Comparison of ENCODE assay signal across 26 cellular contexts in genomic region chr6:44740566-44741120, GRCh38.
"Had no signal": no experiment of that assay in that cellular context is flagged by ENCODE, and none has a peak within 500 bp of the region (broad histone marks: within the 10 kb centered on the region; RNA-seq: fewer than 3 reads in every experiment).

No MANE protein-coding gene starts in this region.

- H3K4me1 ChIP-seq: foreskin keratinocyte, lower lobe of right lung, right atrium auricular region, spleen had no signal

- H3K9me3 ChIP-seq: heart left ventricle, lower lobe of right lung, thoracic aorta had no signal

- ATAC-seq: activated naive CD4-positive, alpha-beta T cell treated with anti-CD3 and anti-CD28 coated beads, Interleukin-2, amount 50 U/mL, for 72 hours; foreskin keratinocyte; heart left ventricle; left lobe of liver; lower lobe of right lung; T-helper 17 cell had no signal

- FAIRE-seq: endothelial cell of umbilical vein, urothelium cell line had no signal

- H3K27me3 Mint-ChIP-seq: activated CD4-positive, alpha-beta memory T cell treated with anti-CD3 and anti-CD28 coated beads, Interleukin-2, amount 10 ng/mL, durations not matched to agents 7 days and 5 days had no signal

- H3K9me3 Mint-ChIP-seq: activated naive CD4-positive, alpha-beta T cell treated with anti-CD3 and anti-CD28 coated beads, Interleukin-2, amount 50 U/mL, for 72 hours had no signal

- H3K27ac ChIP-seq: brain microvascular endothelial cell, foreskin keratinocyte, heart left ventricle, lower lobe of right lung, right atrium auricular region, spleen, thoracic aorta had no signal

- H3K36me3 ChIP-seq: brain microvascular endothelial cell, heart left ventricle, lower lobe of right lung, right atrium auricular region, spleen, thoracic aorta had no signal

- H3K4me1 Mint-ChIP-seq: activated CD4-positive, alpha-beta memory T cell treated with anti-CD3 and anti-CD28 coated beads, Interleukin-2, amount 10 ng/mL, durations not matched to agents 7 days and 5 days; activated CD4-positive, alpha-beta T cell treated with anti-CD3 and anti-CD28 coated beads, Interleukin-2, amount 10 ng/mL, durations not matched to agents 7 days and 5 days had no signal

- H3K4me3 Mint-ChIP-seq: activated CD4-positive, alpha-beta memory T cell treated with anti-CD3 and anti-CD28 coated beads, Interleukin-2, amount 10 ng/mL, durations not matched to agents 7 days and 5 days; activated CD4-positive, alpha-beta T cell treated with anti-CD3 and anti-CD28 coated beads, Interleukin-2, amount 10 ng/mL, durations not matched to agents 7 days and 5 days; nephron; T-helper 17 cell had no signal

- H3K27me3 ChIP-seq: brain microvascular endothelial cell, foreskin keratinocyte, heart left ventricle, right atrium auricular region, spleen had no signal

- H3K27ac Mint-ChIP-seq: activated CD4-positive, alpha-beta memory T cell treated with anti-CD3 and anti-CD28 coated beads, Interleukin-2, amount 10 ng/mL, durations not matched to agents 7 days and 5 days; activated CD4-positive, alpha-beta T cell treated with anti-CD3 and anti-CD28 coated beads, Interleukin-2, amount 10 ng/mL, durations not matched to agents 7 days and 5 days; nephron had no signal

- H3K4me3 ChIP-seq: heart left ventricle, lower lobe of right lung, right atrium auricular region, spleen, thoracic aorta had no signal

- DNase-seq: activated CD4-positive, alpha-beta memory T cell treated with anti-CD3 and anti-CD28 coated beads, Interleukin-2, amount 10 ng/mL, durations not matched to agents 7 days and 5 days; activated CD4-positive, alpha-beta T cell treated with anti-CD3 and anti-CD28 coated beads, Interleukin-2, amount 10 ng/mL, durations not matched to agents 7 days and 5 days; activated CD4-positive, CD25-positive, alpha-beta regulatory T cell treated with anti-CD3 and anti-CD28 coated beads, Interleukin-2, amount 50 U/mL, for 72 hours; activated naive CD4-positive, alpha-beta T cell; activated T-cell treated with anti-CD3 and anti-CD28 coated beads, Interleukin-2, amount 50 U/mL, for 48 hours; aorta; brain microvascular endothelial cell; central memory CD4-positive, alpha-beta T cell; foreskin keratinocyte; heart left ventricle; kidney glomerular epithelial cell; lower lobe of right lung; mesenchymal stem cell; nucleus accumbens; spleen; stimulated activated naive CD4-positive, alpha-beta T cell treated with Interleukin-2 at 50 U/mL for 16 hours; T-helper 17 cell; T1000; trophoblast cell had no signal
